21 cellular contexts compared by ENCODE assay signal in genomic region chr3:196686436-196686835, GRCh38. TPM values are rescaled to one million over a fixed set of nuclear protein-coding genes. Genes with fewer than 3 reads are reported as not detected.
DNase-seq lines count a peak whose midpoint lies in the region; ATAC-seq, FAIRE-seq and TF ChIP-seq lines count a peak whose summit lies in the region.
"Had no signal": no experiment of that assay in that cellular context is flagged by ENCODE, and none has a peak within 500 bp of the region (broad histone marks: within the 10 kb centered on the region; RNA-seq: fewer than 3 reads in every experiment).

No MANE protein-coding gene starts in this region.

- H3K9me3 ChIP-seq in BLaER1 treated with 17β-estradiol and CSF1 and Interleukin-3, amounts not matched to agents 10 nM and 100 nM (replicated peaks in 1 of 11) = peaks cover 19 to 42% (median 22%) of the 10 kb centered on the region in 11 experiments
- peaks cover 12% of the 10 kb centered on the region for H3K9me3 ChIP-seq in endodermal cell (ENCODE audit: control insufficient read depth, low read length)

- peaks cover 61 to 79% (median 74%) of the 10 kb centered on the region in 10 experiments for H3K4me1 ChIP-seq in BLaER1 treated with 17β-estradiol and CSF1 and Interleukin-3, amounts not matched to agents 10 nM and 100 nM
- H3K4me1 ChIP-seq in endodermal cell (ENCODE audit: control insufficient read depth, insufficient read depth, low read length) = no peaks in the 10 kb centered on the region

- H3K27ac Mint-ChIP-seq in memory B cell = peak overlapping the region; percentile 12
- no peak overlapping the region for H3K27ac Mint-ChIP-seq in endodermal cell
- H3K27ac Mint-ChIP-seq: B cell had no signal

- 86 to 90% methylated on average over 1 to 2 of the region's 2 CpGs for WGBS in endodermal cell (ENCODE audit: insufficient coverage in 1 of 2, insufficient read length in 1 of 2), 2 experiments

- H3K4me1 Mint-ChIP-seq in memory B cell (peaks cover 23% of the 10 kb centered on the region), endodermal cell (no peaks in the 10 kb centered on the region)

- H3K36me3 Mint-ChIP-seq in memory B cell (peaks cover 4% of the 10 kb centered on the region), endodermal cell (ENCODE audit: low read depth) (peaks cover 6% of the 10 kb centered on the region)

- H3K27me3 Mint-ChIP-seq in memory B cell (no peaks in the 10 kb centered on the region), endodermal cell (ENCODE audit: insufficient read depth) (no peaks in the 10 kb centered on the region)
- H3K27me3 Mint-ChIP-seq: B cell had no signal

- intact Hi-C loops in Right ventricle myocardium superior (cut with DNase I) = loop anchor here (5.0 to 10.0 kb wide), 2 partner anchors 79 to 142 kb away; no protein-coding TSS in a partner anchor

- no peak overlapping the region for H3K4me3 ChIP-seq in BLaER1 treated with 17β-estradiol and CSF1 and Interleukin-3, amounts not matched to agents 10 nM and 100 nM
- H3K4me3 ChIP-seq in cardiac fibroblast (replicated peaks in 1 of 2; ENCODE audit: low read depth in 2 of 2, low read length in 2 of 2) (no peak overlapping the region), endodermal cell (ENCODE audit: low read length) (no peak overlapping the region)

- peak overlapping the region; percentile 8 to 83 (median 76); a peak in 17 of 22 replicates for H3K9ac ChIP-seq in BLaER1 treated with 17β-estradiol and CSF1 and Interleukin-3, amounts not matched to agents 10 nM and 100 nM
- no peak overlapping the region for H3K9ac ChIP-seq in endodermal cell (ENCODE audit: extremely low read depth, low read length, poor library complexity, severe bottlenecking)

- no peak for TF ChIP-seq POLR2A in GM12892 (IDR thresholded peaks at IDR 0.05; ENCODE audit: low read depth, low read length)

- no peak overlapping the region for H3K4me3 Mint-ChIP-seq in memory B cell
- no peak overlapping the region for H3K4me3 Mint-ChIP-seq in endodermal cell
- H3K4me3 Mint-ChIP-seq: B cell had no signal

- peak; percentile 5 for FAIRE-seq in GM12892 (lab: Jason Lieb, UNC)
- FAIRE-seq: RCC 7860 had no signal

- ATAC-seq in memory B cell (ENCODE audit: low read depth) = no peak
- ATAC-seq in Right ventricle myocardium superior (ENCODE audit: poor library complexity) = no peak
- ATAC-seq: SK-N-SH treated with all-trans-retinoic acid at 6 μM for 48 hours had no signal

- TF ChIP-seq CTCF in cardiac fibroblast (IDR thresholded peaks at IDR 0.05; ENCODE audit: low read depth, low read length) = no peak
- TF ChIP-seq CTCF in endodermal cell (conservative IDR thresholded peaks at IDR 0.05) = no peak

- H3K9me3 Mint-ChIP-seq in memory B cell (no peaks in the 10 kb centered on the region), endodermal cell (peaks cover 28% of the 10 kb centered on the region)

- peaks cover 8 to 21% (median 16%) of the 10 kb centered on the region in 11 experiments; a peak in 21 of 22 replicates for H3K36me3 ChIP-seq in BLaER1 treated with 17β-estradiol and CSF1 and Interleukin-3, amounts not matched to agents 10 nM and 100 nM
- no peaks in the 10 kb centered on the region for H3K36me3 ChIP-seq in endodermal cell (ENCODE audit: control insufficient read depth, insufficient read depth, low read length)

- peak overlapping the region; percentile 50 to 93 (median 77) for H3K4me2 ChIP-seq in BLaER1 treated with 17β-estradiol and CSF1 and Interleukin-3, amounts not matched to agents 10 nM and 100 nM

- no peaks in the 10 kb centered on the region for H3K27me3 ChIP-seq in BLaER1 treated with 17β-estradiol and CSF1 and Interleukin-3, amounts not matched to agents 10 nM and 100 nM
- no peaks in the 10 kb centered on the region for H3K27me3 ChIP-seq in endodermal cell (ENCODE audit: control insufficient read depth, insufficient read depth, low read length, poor library complexity, severe bottlenecking)

- DNase-seq in GM12892 (ENCODE audit: insufficient read length) (no peak), cardiac fibroblast (ENCODE audit: low read depth in 2 of 2) (peak; percentile 35 to 44), memory B cell (ENCODE audit: low spot score in 2 of 2) (no peak), endodermal cell (no peak), Right ventricle myocardium superior (no peak), NCI-H1436 (lab: John Stamatoyannopoulos, UW) (no peak)
- no peak for DNase-seq in activated T-cell treated with anti-CD3 and anti-CD28 coated beads, Interleukin-2, amount 50 U/mL, for 48 hours
- DNase-seq: DMS 273 treated with DMSO at 0.1 percent for 48 hours, GF-D8, H7, Kasumi-1, NCI-H1417 treated with DMSO at 0.1 percent for 48 hours, NCI-H2081, NCI-H446, NCI-H69, SHP77, T-helper 1 cell had no signal

- peak overlapping the region; percentile 85 to 97 (median 93) for H3K27ac ChIP-seq in BLaER1 treated with 17β-estradiol and CSF1 and Interleukin-3, amounts not matched to agents 10 nM and 100 nM
- H3K27ac ChIP-seq in endodermal cell (ENCODE audit: low read depth, low read length) = no peak overlapping the region

- H4K20me1 ChIP-seq in BLaER1 treated with 17β-estradiol and CSF1 and Interleukin-3, amounts not matched to agents 10 nM and 100 nM = no peaks in the 10 kb centered on the region

RNA-seq across cellular contexts. Expression of gene CEP19, which starts 25.6 kb away (rescaled TPM):
- polyA plus RNA-seq in GM12892 (2012; ENCODE audit: missing spikeins) = 4.4 TPM
- total RNA-seq in endodermal cell (1 to 10 TPM; 3.1 to 4.5 TPM), Right ventricle myocardium superior (0.91 TPM)
- 4.5 TPM for polyA plus RNA-seq in endodermal cell (2013, experiment 1 of 2)
- polyA plus RNA-seq in endodermal cell (2013, experiment 2 of 2) = 4.3 TPM

RNA-seq across cellular contexts. Expression of gene PIGX, which starts 25.7 kb away (rescaled TPM):
- polyA plus RNA-seq in GM12892 (2012; ENCODE audit: missing spikeins) = 26.4 TPM
- total RNA-seq in endodermal cell (10 to 100 TPM; 21.8 to 33.3 TPM), Right ventricle myocardium superior (13.9 TPM)
- 27.3 TPM for polyA plus RNA-seq in endodermal cell (2013, experiment 1 of 2)
- polyA plus RNA-seq in endodermal cell (2013, experiment 2 of 2) = 25.6 TPM

RNA-seq across cellular contexts. Expression of gene NRROS, which starts 46.9 kb away (rescaled TPM):
- polyA plus RNA-seq in GM12892 (2012; ENCODE audit: missing spikeins) = 11.6 TPM
- total RNA-seq in endodermal cell (1 to 10 TPM; 2.1 to 3.2 TPM), Right ventricle myocardium superior (2.4 TPM)
- 0.57 TPM for polyA plus RNA-seq in endodermal cell (2013, experiment 1 of 2)
- 0.33 TPM for polyA plus RNA-seq in endodermal cell (2013, experiment 2 of 2)

RNA-seq across cellular contexts. Expression of gene PAK2, which starts 53.2 kb away (rescaled TPM):
- 30.3 TPM for polyA plus RNA-seq in GM12892 (2012; ENCODE audit: missing spikeins)
- 10 to 100 TPM; 58.7 to 76.6 TPM for total RNA-seq in endodermal cell
- polyA plus RNA-seq in endodermal cell (2013, experiment 1 of 2) = 68.8 TPM
- polyA plus RNA-seq in endodermal cell (2013, experiment 2 of 2) = 63.1 TPM
- total RNA-seq in Right ventricle myocardium superior = 40.6 TPM

Comparison
In these comparisons a context has a peak if more than half of its experiments do, and no peak if none do; other contexts are left out.
1. DNase-seq: peak in cardiac fibroblast (2 of 2); none in GM12892 (single experiment), memory B cell (0 of 2), activated T-cell treated with anti-CD3 and anti-CD28 coated beads, Interleukin-2, amount 50 U/mL, for 48 hours (0 of 2), endodermal cell (single experiment), Right ventricle myocardium superior (single experiment) and NCI-H1436 (single experiment).